Comparison of ENCODE assay signal across 8 cellular contexts in the genomic region with DNA sequence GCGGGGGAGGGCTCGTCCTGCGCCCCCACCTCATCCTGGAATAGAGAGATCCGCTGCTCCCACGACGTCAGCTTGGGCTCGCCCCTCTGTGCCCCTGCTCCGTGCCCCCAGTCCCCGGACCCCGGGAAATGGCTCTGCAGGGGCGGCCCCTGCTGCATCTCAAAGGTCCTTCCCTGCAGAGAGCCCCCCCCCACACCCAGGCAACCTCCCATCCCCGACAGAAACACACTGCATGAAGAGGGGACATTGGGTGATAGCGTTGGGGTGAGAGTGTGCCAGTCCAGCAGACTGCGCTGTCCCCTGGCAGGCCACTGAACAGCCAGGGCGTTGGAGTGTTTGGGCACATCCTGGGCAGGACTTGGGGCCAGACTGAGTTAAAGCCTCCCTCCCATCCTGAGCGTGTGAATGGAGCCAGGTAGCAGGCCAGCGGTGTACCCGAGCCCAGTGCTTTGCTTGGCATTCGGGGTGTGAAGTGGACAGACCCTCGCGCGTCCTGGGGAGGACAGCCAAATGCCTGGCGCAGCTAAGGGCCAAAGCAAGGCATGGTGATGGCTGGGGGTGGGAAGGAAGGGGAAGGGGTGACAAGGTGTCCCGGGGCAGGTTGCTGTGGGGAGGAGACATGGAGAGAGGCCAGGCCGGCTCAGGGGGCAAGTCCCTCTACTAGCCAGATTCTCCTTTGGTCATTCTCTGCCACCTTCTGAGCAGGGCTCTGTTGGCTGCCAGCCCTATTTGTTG. TPM values are rescaled to one million over a fixed set of nuclear protein-coding genes. Genes with fewer than 3 reads are reported as not detected.
DNase-seq lines count a peak whose midpoint lies in the region; ATAC-seq, FAIRE-seq and TF ChIP-seq lines count a peak whose summit lies in the region.

No MANE protein-coding gene starts in this region.

- no peak for TF ChIP-seq POLR2A in spleen (IDR thresholded peaks at IDR 0.05)

- no peak for DNase-seq in activated naive CD8-positive, alpha-beta T cell treated with anti-CD3 and anti-CD28 coated beads for 36 hours
- DNase-seq in spleen (no peak), GM19239 (ENCODE audit: insufficient read length, low spot score) (no peak), DMS114 treated with DMSO at 0.1 percent for 48 hours (lab: John Stamatoyannopoulos, UW; ENCODE audit: unreplicated experiment) (no peak), HT-29 (ENCODE audit: low spot score) (no peak)

- H3K36me3 Mint-ChIP-seq in activated naive CD8-positive, alpha-beta T cell treated with anti-CD3 and anti-CD28 coated beads for 36 hours = no peaks in the 10 kb centered on the region

- TF ChIP-seq CTCF in spleen (IDR thresholded peaks at IDR 0.05 in 8 of 11, conservative IDR thresholded peaks at IDR 0.05 in 3 of 11) = peak in 1 of 11 experiments; percentile 12

- H3K4me1 Mint-ChIP-seq in activated naive CD8-positive, alpha-beta T cell treated with anti-CD3 and anti-CD28 coated beads for 36 hours = no peaks in the 10 kb centered on the region

- no peak for ATAC-seq in HG03378 (IDR thresholded peaks at IDR 0.05; ENCODE audit: unreplicated experiment)

- H3K9me3 Mint-ChIP-seq in activated naive CD8-positive, alpha-beta T cell treated with anti-CD3 and anti-CD28 coated beads for 36 hours = no peaks in the 10 kb centered on the region

- H3K4me1 ChIP-seq in HUES48 (ENCODE audit: control insufficient read depth, insufficient read depth, low read length) = peaks cover 23% of the 10 kb centered on the region
- peaks cover 14% of the 10 kb centered on the region for H3K4me1 ChIP-seq in iPS-18a (ENCODE audit: control insufficient read depth, low read depth, low read length)
- peaks cover 4 to 30% (median 16%) of the 10 kb centered on the region in 6 donors for H3K4me1 ChIP-seq in spleen

- intact Hi-C loops in spleen (cut with DNase I; ENCODE audit: low total_unique reads) = no loop called here

- H3K4me3 ChIP-seq in HUES48 (ENCODE audit: low read depth, low read length) = peak overlapping the region; percentile 77
- H3K4me3 ChIP-seq in iPS-18a (ENCODE audit: low read length) = peak overlapping the region; percentile 54
- H3K4me3 ChIP-seq in spleen = peak overlapping the region; percentile 48 to 87 (median 59)

- peaks cover 21% of the 10 kb centered on the region for H3K27me3 ChIP-seq in HUES48 (ENCODE audit: control insufficient read depth, insufficient read depth, low read length)
- peaks cover 18% of the 10 kb centered on the region for H3K27me3 ChIP-seq in iPS-18a (ENCODE audit: control insufficient read depth, insufficient read depth, low read length)
- H3K27me3 ChIP-seq in spleen (replicated peaks in 1 of 7) = peaks cover 0 to 69% (median 13%) of the 10 kb centered on the region in 7 donors

- H3K9ac ChIP-seq in HUES48 (ENCODE audit: low read depth, low read length) (no peak overlapping the region), iPS-18a (ENCODE audit: low read length) (peak overlapping the region; percentile 12)

- peak overlapping the region; percentile 68 for H3K4me3 Mint-ChIP-seq in activated naive CD8-positive, alpha-beta T cell treated with anti-CD3 and anti-CD28 coated beads for 36 hours

- H3K27ac ChIP-seq in HUES48 (ENCODE audit: low read depth, low read length) = no peak overlapping the region
- H3K27ac ChIP-seq in iPS-18a (ENCODE audit: low read length) = no peak overlapping the region
- peak overlapping the region in 5 of 8 donors; percentile 38 to 82 (median 75) for H3K27ac ChIP-seq in spleen

- H3K36me3 ChIP-seq in HUES48 (ENCODE audit: control insufficient read depth, insufficient read depth, low read length) (no peaks in the 10 kb centered on the region), iPS-18a (ENCODE audit: control insufficient read depth, low read depth, low read length) (no peaks in the 10 kb centered on the region), spleen (no peaks in the 10 kb centered on the region)

- H3K27me3 Mint-ChIP-seq in activated naive CD8-positive, alpha-beta T cell treated with anti-CD3 and anti-CD28 coated beads for 36 hours = peaks cover 5% of the 10 kb centered on the region

- no peak overlapping the region for H3K27ac Mint-ChIP-seq in activated naive CD8-positive, alpha-beta T cell treated with anti-CD3 and anti-CD28 coated beads for 36 hours

- no peak for FAIRE-seq in GM19239 (lab: Jason Lieb, UNC)

- no peaks in the 10 kb centered on the region for H3K9me3 ChIP-seq in HUES48 (ENCODE audit: control insufficient read depth, insufficient read depth, low read length)
- H3K9me3 ChIP-seq in iPS-18a (ENCODE audit: control insufficient read depth, low read depth, low read length) = no peaks in the 10 kb centered on the region
- no peaks in the 10 kb centered on the region for H3K9me3 ChIP-seq in spleen

- 31 to 57% (median 36%) methylated on average over 15 to 25 of the region's 25 CpGs for WGBS in spleen, 5 donors

RNA-seq across cellular contexts. Expression of gene ETNK2, which starts 0.6 kb away (rescaled TPM):
- 1 to 10 TPM; 1.5 to 1.7 TPM for total RNA-seq in activated naive CD8-positive, alpha-beta T cell treated with anti-CD3 and anti-CD28 coated beads for 36 hours
- total RNA-seq in spleen = 10 to 100 TPM in 2 of 7 donors, 1 to 10 TPM in 5; 4.4 to 20.8 (median 8.6) TPM
- polyA plus RNA-seq in spleen = 1 to 10 TPM; 1.9 to 3.8 (median 2.5) TPM
- total RNA-seq in HT-29 (2014; rRNA removed; shearing (Covaris generic)) = 0.15 TPM in 1 of 2 replicates, not detected in the other

RNA-seq across cellular contexts. Expression of gene REN, which starts 13.7 kb away (rescaled TPM):
- total RNA-seq in activated naive CD8-positive, alpha-beta T cell treated with anti-CD3 and anti-CD28 coated beads for 36 hours = not detected
- total RNA-seq in spleen = under 1 TPM in 1 of 7 donors, not detected in 6; 0.25 TPM
- under 1 TPM in 1 of 3 donors, not detected in 2; 0.12 TPM for polyA plus RNA-seq in spleen
- 10.7 and 15.6 TPM in 2 replicates for total RNA-seq in HT-29 (2014; rRNA removed; shearing (Covaris generic))

RNA-seq across cellular contexts. Expression of gene KISS1, which starts 43.8 kb away (rescaled TPM):
- not detected for total RNA-seq in activated naive CD8-positive, alpha-beta T cell treated with anti-CD3 and anti-CD28 coated beads for 36 hours
- not detected for total RNA-seq in spleen
- not detected for polyA plus RNA-seq in spleen
- 0.23 and 3.1 TPM in 2 replicates for total RNA-seq in HT-29 (2014; rRNA removed; shearing (Covaris generic))

Comparison
In these comparisons a context has a peak if more than half of its experiments do, and no peak if none do; other contexts are left out.
1. H3K27ac ChIP-seq: peak in spleen (5 of 8); none in HUES48 (single experiment) and iPS-18a (single experiment).
2. Peak in every context shown above with its lines, with median percentiles within 50 percentile points of each other: H3K4me3 ChIP-seq.